Comparison of ENCODE assay signal across 23 cellular contexts in the genomic region with DNA sequence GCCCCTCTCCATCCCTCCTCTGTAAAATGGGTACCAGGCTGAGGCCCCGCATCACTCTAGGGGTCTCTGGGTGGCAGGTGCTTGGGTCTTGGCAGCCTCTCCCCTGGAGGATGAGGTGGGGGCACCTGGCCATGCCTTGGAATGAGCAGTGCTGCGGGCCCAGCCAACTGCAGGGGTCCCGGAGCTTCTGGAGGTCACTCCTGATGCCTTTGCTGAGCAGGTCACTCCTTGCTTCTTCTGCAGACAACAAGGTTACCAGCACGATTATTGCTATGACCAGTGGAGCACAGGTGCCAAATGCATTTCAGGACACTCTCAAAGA. TPM values are rescaled to one million over a fixed set of nuclear protein-coding genes. Genes with fewer than 3 reads are reported as not detected.
"Had no signal": no experiment of that assay in that cellular context is flagged by ENCODE, and none has a peak within 500 bp of the region (broad histone marks: within the 10 kb centered on the region; RNA-seq: fewer than 3 reads in every experiment).

No MANE protein-coding gene starts in this region.

- H3K4me3 Mint-ChIP-seq: activated CD4-positive, alpha-beta memory T cell treated with anti-CD3 and anti-CD28 coated beads, Interleukin-2, amount 10 ng/mL, durations not matched to agents 7 days and 5 days; activated CD4-positive, alpha-beta T cell treated with anti-CD3 and anti-CD28 coated beads for 36 hours; activated CD8-positive, alpha-beta memory T cell treated with anti-CD3 and anti-CD28 coated beads, Interleukin-2, amount 10 ng/mL, durations not matched to agents 7 days and 5 days; activated naive CD4-positive, alpha-beta T cell treated with anti-CD3 and anti-CD28 coated beads for 36 hours; brain; endodermal cell; naive B cell; neural crest cell; stimulated activated naive B cell treated with anti-CD40 and anti-IgM and Interleukin-4, amounts not matched to agents 10 μg/mL and 1 μg/mL and 100 μg/mL, for 72 hours; T-helper 2 cell treated with Interferon-gamma antibody and Interleukin-4, amounts not matched to agents 5 μg/mL and 100 μg/mL, for 36 hours; WTC11 had no signal

- H3K4me1 Mint-ChIP-seq: activated CD4-positive, alpha-beta memory T cell treated with anti-CD3 and anti-CD28 coated beads, Interleukin-2, amount 10 ng/mL, durations not matched to agents 7 days and 5 days; activated CD4-positive, alpha-beta T cell treated with anti-CD3 and anti-CD28 coated beads for 36 hours; activated CD8-positive, alpha-beta memory T cell treated with anti-CD3 and anti-CD28 coated beads, Interleukin-2, amount 10 ng/mL, durations not matched to agents 7 days and 5 days; naive B cell; stimulated activated naive B cell treated with anti-CD40 and anti-IgM and Interleukin-4, amounts not matched to agents 10 μg/mL and 1 μg/mL and 100 μg/mL, for 72 hours had no signal

- FAIRE-seq: colon, pancreas, urothelium cell line had no signal

- DNase-seq: activated CD4-positive, alpha-beta memory T cell treated with anti-CD3 and anti-CD28 coated beads, Interleukin-2, amount 10 ng/mL, durations not matched to agents 7 days and 5 days; activated CD4-positive, alpha-beta T cell treated with anti-CD3 and anti-CD28 coated beads for 36 hours; activated CD8-positive, alpha-beta memory T cell treated with anti-CD3 and anti-CD28 coated beads, Interleukin-2, amount 10 ng/mL, durations not matched to agents 7 days and 5 days; activated naive CD4-positive, alpha-beta T cell treated with anti-CD3 and anti-CD28 coated beads for 36 hours; central memory CD4-positive, alpha-beta T cell; gastrocnemius medialis; left ventricle myocardium inferior; naive B cell; sigmoid colon; stimulated activated naive B cell treated with anti-CD40 and anti-IgM and Interleukin-4, amounts not matched to agents 10 μg/mL and 1 μg/mL and 100 μg/mL, for 72 hours had no signal

- H3K9me3 ChIP-seq: gastrocnemius medialis, left ventricle myocardium inferior, mucosa of descending colon, pancreas, sigmoid colon, spleen had no signal

- H3K27ac Mint-ChIP-seq: activated CD4-positive, alpha-beta memory T cell treated with anti-CD3 and anti-CD28 coated beads, Interleukin-2, amount 10 ng/mL, durations not matched to agents 7 days and 5 days; activated CD4-positive, alpha-beta T cell treated with anti-CD3 and anti-CD28 coated beads for 36 hours; activated CD8-positive, alpha-beta memory T cell treated with anti-CD3 and anti-CD28 coated beads, Interleukin-2, amount 10 ng/mL, durations not matched to agents 7 days and 5 days; activated naive CD4-positive, alpha-beta T cell treated with anti-CD3 and anti-CD28 coated beads for 36 hours; activated T-helper 2 cell treated with anti-CD3 and anti-CD28 coated beads, Interferon-gamma antibody, Interleukin-2, Interleukin-4, amounts not matched to agents 10 μg/mL and 5 μg/mL and 100 μg/mL, durations not matched to agents 14 hours and 24 hours and 36 hours; brain; endodermal cell; naive B cell; stimulated activated naive B cell treated with anti-CD40 and anti-IgM and Interleukin-4, amounts not matched to agents 10 μg/mL and 1 μg/mL and 100 μg/mL, for 72 hours; T-helper 2 cell treated with Interferon-gamma antibody and Interleukin-4, amounts not matched to agents 5 μg/mL and 100 μg/mL, for 36 hours; WTC11 had no signal

- H3K27me3 Mint-ChIP-seq: activated CD4-positive, alpha-beta memory T cell treated with anti-CD3 and anti-CD28 coated beads, Interleukin-2, amount 10 ng/mL, durations not matched to agents 7 days and 5 days; activated CD4-positive, alpha-beta T cell treated with anti-CD3 and anti-CD28 coated beads for 36 hours; activated CD8-positive, alpha-beta memory T cell treated with anti-CD3 and anti-CD28 coated beads, Interleukin-2, amount 10 ng/mL, durations not matched to agents 7 days and 5 days; brain had no signal

- H3K9me3 Mint-ChIP-seq: activated CD4-positive, alpha-beta memory T cell treated with anti-CD3 and anti-CD28 coated beads, Interleukin-2, amount 10 ng/mL, durations not matched to agents 7 days and 5 days; activated naive CD4-positive, alpha-beta T cell treated with anti-CD3 and anti-CD28 coated beads for 36 hours; activated T-helper 2 cell treated with anti-CD3 and anti-CD28 coated beads, Interferon-gamma antibody, Interleukin-2, Interleukin-4, amounts not matched to agents 10 μg/mL and 5 μg/mL and 100 μg/mL, durations not matched to agents 14 hours and 24 hours and 36 hours; endodermal cell; naive B cell; neural crest cell; stimulated activated naive B cell treated with anti-CD40 and anti-IgM and Interleukin-4, amounts not matched to agents 10 μg/mL and 1 μg/mL and 100 μg/mL, for 72 hours; T-helper 2 cell treated with Interferon-gamma antibody and Interleukin-4, amounts not matched to agents 5 μg/mL and 100 μg/mL, for 36 hours; WTC11 had no signal

- H3K27me3 ChIP-seq: gastrocnemius medialis, pancreas, sigmoid colon, spleen had no signal

- H3K4me3 ChIP-seq: gastrocnemius medialis, left ventricle myocardium inferior, mucosa of descending colon, pancreas, sigmoid colon, spleen had no signal

- H3K36me3 ChIP-seq: gastrocnemius medialis, left ventricle myocardium inferior, pancreas, sigmoid colon, spleen had no signal

- ATAC-seq: activated CD8-positive, alpha-beta memory T cell treated with anti-CD3 and anti-CD28 coated beads, Interleukin-2, amount 10 ng/mL, durations not matched to agents 7 days and 5 days; gastrocnemius medialis; stimulated activated naive B cell treated with anti-CD40 and anti-IgM and Interleukin-4, amounts not matched to agents 10 μg/mL and 1 μg/mL and 100 μg/mL, for 72 hours; WTC11 had no signal

- H3K4me1 ChIP-seq: pancreas had no signal

- H3K36me3 Mint-ChIP-seq: activated CD8-positive, alpha-beta memory T cell treated with anti-CD3 and anti-CD28 coated beads, Interleukin-2, amount 10 ng/mL, durations not matched to agents 7 days and 5 days; brain; naive B cell; stimulated activated naive B cell treated with anti-CD40 and anti-IgM and Interleukin-4, amounts not matched to agents 10 μg/mL and 1 μg/mL and 100 μg/mL, for 72 hours; WTC11 had no signal

- H3K27ac ChIP-seq: gastrocnemius medialis, left ventricle myocardium inferior, pancreas, sigmoid colon, spleen had no signal

RNA-seq across cellular contexts. Expression of gene ZNF488, which starts 22.4 kb away (rescaled TPM):
- total RNA-seq: gastrocnemius medialis had no signal
- polyA plus RNA-seq: pancreas had no signal

RNA-seq across cellular contexts. Expression of gene RBP3, which starts 58.3 kb away (rescaled TPM):
- total RNA-seq: activated CD4-positive, alpha-beta memory T cell treated with anti-CD3 and anti-CD28 coated beads, Interleukin-2, amount 10 ng/mL, durations not matched to agents 7 days and 5 days; activated CD4-positive, alpha-beta T cell treated with anti-CD3 and anti-CD28 coated beads for 36 hours; activated CD8-positive, alpha-beta memory T cell treated with anti-CD3 and anti-CD28 coated beads, Interleukin-2, amount 10 ng/mL, durations not matched to agents 7 days and 5 days; activated naive CD4-positive, alpha-beta T cell treated with anti-CD3 and anti-CD28 coated beads for 36 hours; activated T-helper 2 cell treated with anti-CD3 and anti-CD28 coated beads, Interferon-gamma antibody, Interleukin-2, Interleukin-4, amounts not matched to agents 10 μg/mL and 5 μg/mL and 100 μg/mL, durations not matched to agents 14 hours and 24 hours and 36 hours; endodermal cell; epithelial cell of proximal tubule; gastrocnemius medialis; kidney epithelial cell; left ventricle myocardium inferior; mucosa of descending colon; neural crest cell; pancreas; sigmoid colon; spleen; WTC11 had no signal
- polyA plus RNA-seq: pancreas, sigmoid colon, spleen had no signal
